In the genomic region with DNA sequence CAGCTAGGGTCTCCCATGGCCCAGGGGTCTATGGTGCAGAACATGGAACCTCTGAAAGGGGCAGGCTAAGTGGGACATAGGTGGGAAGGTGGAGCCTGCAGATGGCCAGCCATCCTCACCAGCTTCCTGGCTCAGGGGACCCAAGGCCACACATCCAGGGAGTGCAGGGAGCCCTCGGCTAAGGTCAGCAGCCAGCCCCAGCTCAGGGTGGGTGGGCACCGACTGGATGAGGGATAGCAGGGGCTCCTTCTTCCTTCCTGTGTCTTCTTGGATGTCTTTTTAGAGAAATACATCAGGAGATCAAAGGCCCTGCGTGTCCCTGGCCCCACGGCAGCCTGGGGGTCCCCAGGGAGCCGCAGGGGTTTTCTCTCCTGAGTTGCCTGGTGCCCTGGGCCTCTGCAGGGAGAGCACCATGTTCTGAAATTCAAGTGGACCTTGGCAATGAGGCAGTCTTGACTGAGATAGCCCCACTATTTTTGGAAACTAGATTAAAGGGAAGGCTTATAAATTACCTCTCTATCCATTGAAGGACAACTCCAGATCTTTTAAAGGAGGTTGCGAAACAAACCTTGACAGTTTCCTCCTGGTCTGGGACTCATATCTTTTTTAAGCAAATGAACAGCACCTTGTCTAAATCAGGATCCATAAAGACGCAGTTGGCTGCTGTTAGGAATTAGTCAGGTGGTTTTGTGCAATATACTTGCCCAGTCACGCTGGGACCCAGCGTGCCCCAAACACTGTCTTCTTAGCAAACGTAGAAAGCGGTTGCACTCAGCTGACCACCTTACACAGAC, we compare ENCODE assay signal across 10 cellular contexts.
DNase-seq lines count a peak whose midpoint lies in the region; ATAC-seq and TF ChIP-seq lines count a peak whose summit lies in the region.
"Had no signal": no experiment of that assay in that cellular context is flagged by ENCODE, and none has a peak within 500 bp of the region (broad histone marks: within the 10 kb centered on the region; RNA-seq: fewer than 3 reads in every experiment).

No MANE protein-coding gene starts in this region.

- POLR2A ChIA-PET in PC-3 (lab: Charles Lee; ENCODE audit: unreplicated experiment), result no interaction called here

- H3F3A ChIP-seq in PC-3 (ENCODE audit: low read length, unreplicated experiment), result no peaks in the 10 kb centered on the region

- no peak overlapping the region for H2AFZ ChIP-seq in PC-3 (ENCODE audit: low read length)

- H3K9me2 ChIP-seq in PC-3 (replicated peaks; ENCODE audit: low read length), result no peaks in the 10 kb centered on the region

- TF ChIP-seq CTCF in psoas muscle (IDR thresholded peaks at IDR 0.05), result no peak
- no peak for TF ChIP-seq CTCF in PC-3 (conservative IDR thresholded peaks at IDR 0.05; ENCODE audit: low read depth, low read length)

- DNase-seq in T-helper 17 cell, result no peak
- DNase-seq in Right ventricle myocardium superior, result no peak
- DNase-seq in psoas muscle, result peak; percentile 56 to 77
- no peak for DNase-seq in midbrain (lab: John Stamatoyannopoulos, UW)
- no peak for DNase-seq in DMS153 (lab: John Stamatoyannopoulos, UW)
- no peak for DNase-seq in PC-3
- DNase-seq: Karpas-422 had no signal

- H3K79me2 ChIP-seq in PC-3 (ENCODE audit: low read length), result no peaks in the 10 kb centered on the region

- H3K27ac Mint-ChIP-seq in T-helper 17 cell, result peak overlapping the region; percentile 39
- H3K27ac Mint-ChIP-seq: B cell had no signal

- ATAC-seq in T-helper 17 cell, result no peak
- peak; percentile 82 for ATAC-seq in Right ventricle myocardium superior (ENCODE audit: poor library complexity)
- peak; percentile 83 to 87 (median 84) for ATAC-seq in psoas muscle
- ATAC-seq in HG02642 (IDR thresholded peaks at IDR 0.05; ENCODE audit: poor library complexity, unreplicated experiment), result no peak
- ATAC-seq in PC-3, result no peak

- H3K4me2 ChIP-seq in BLaER1 (peak overlapping the region; percentile 73), PC-3 (ENCODE audit: low read length) (no peak overlapping the region)

- H3K27me3 Mint-ChIP-seq in T-helper 17 cell, result no peaks in the 10 kb centered on the region
- H3K27me3 Mint-ChIP-seq: B cell had no signal

- CTCF ChIA-PET in PC-3 (lab: Charles Lee), result no interaction called here

- H3K4me3 ChIP-seq in BLaER1 (no peak overlapping the region), psoas muscle (peak overlapping the region; percentile 41), PC-3 (ENCODE audit: low read length) (no peak overlapping the region)

- H3K27me3 ChIP-seq in BLaER1, result no peaks in the 10 kb centered on the region
- no peaks in the 10 kb centered on the region for H3K27me3 ChIP-seq in psoas muscle (ENCODE audit: insufficient read depth in 3 of 3, low read length in 2 of 3)
- no peaks in the 10 kb centered on the region for H3K27me3 ChIP-seq in PC-3 (ENCODE audit: low read length)

- no TSS peak for BruUV-seq in PC-3 (replicated peaks; lab: Mats Ljungman, UMichigan)

- intact Hi-C loops in Right ventricle myocardium superior (cut with DNase I) (loop anchor here (2.0 to 10.0 kb wide), 4 partner anchors 161 to 349 kb away; partner anchors contain the start of gene IRF2BP2), psoas muscle (cut with DNase I) (loop anchor here (2.0 to 5.0 kb wide), 4 partner anchors 86 to 275 kb away; partner anchors contain the start of gene IRF2BP2 (in 2 of the 2)), PC-3 (cut with micrococcal nuclease) (no loop called here)

- H3K4me3 Mint-ChIP-seq in T-helper 17 cell, result no peak overlapping the region
- H3K4me3 Mint-ChIP-seq: B cell had no signal

- peak overlapping the region; percentile 37 for H3K9ac ChIP-seq in BLaER1
- no peak overlapping the region for H3K9ac ChIP-seq in PC-3 (ENCODE audit: low read length)

- H3K27ac ChIP-seq in BLaER1 (peak overlapping the region; percentile 60), psoas muscle (peak overlapping the region; percentile 97), PC-3 (ENCODE audit: low read length) (no peak overlapping the region)

- H3K36me3 Mint-ChIP-seq in T-helper 17 cell (ENCODE audit: low read depth), result no peaks in the 10 kb centered on the region

- WGBS in psoas muscle, 3 donors, result 24 to 33% (median 25%) methylated on average over 11 of the region's 11 CpGs

- H3K36me3 ChIP-seq in BLaER1, result no peaks in the 10 kb centered on the region
- H3K36me3 ChIP-seq in psoas muscle (ENCODE audit: insufficient read depth in 1 of 2, low read depth in 1 of 2), result no peaks in the 10 kb centered on the region
- no peaks in the 10 kb centered on the region for H3K36me3 ChIP-seq in PC-3 (ENCODE audit: low read depth, low read length)

- peaks cover 67% of the 10 kb centered on the region for H3K4me1 ChIP-seq in BLaER1
- H3K4me1 ChIP-seq in psoas muscle, result peaks cover 30% of the 10 kb centered on the region
- H3K4me1 ChIP-seq in PC-3 (ENCODE audit: insufficient read depth, low read length), result peaks cover 13% of the 10 kb centered on the region

- H4K20me1 ChIP-seq in BLaER1 (no peaks in the 10 kb centered on the region), PC-3 (ENCODE audit: low read length) (no peaks in the 10 kb centered on the region)

- H3K9me3 ChIP-seq in BLaER1 (0 out of 2 replicates have a peak, but pooled peaks cover 9% of the 10 kb centered on the region), T-helper 17 cell (ENCODE audit: control insufficient read depth, low read length, poor library complexity, severe bottlenecking) (no peaks in the 10 kb centered on the region), psoas muscle (no peaks in the 10 kb centered on the region), PC-3 (ENCODE audit: low read length) (no peaks in the 10 kb centered on the region)

- H3K4me1 Mint-ChIP-seq in T-helper 17 cell, result peaks cover 23% of the 10 kb centered on the region

Comparison
In these comparisons a context has a peak if more than half of its experiments do, and no peak if none do; other contexts are left out.
1. ATAC-seq: peak in Right ventricle myocardium superior (single experiment) and psoas muscle (4 of 4); none in T-helper 17 cell (single experiment), HG02642 (single experiment) and PC-3 (single experiment).
2. DNase-seq: peak in psoas muscle (2 of 2); none in T-helper 17 cell (0 of 3), Right ventricle myocardium superior (single experiment), midbrain (single experiment), DMS153 (single experiment) and PC-3 (single experiment).